ENCODE assay signal across 5 cellular contexts in the genomic region with DNA sequence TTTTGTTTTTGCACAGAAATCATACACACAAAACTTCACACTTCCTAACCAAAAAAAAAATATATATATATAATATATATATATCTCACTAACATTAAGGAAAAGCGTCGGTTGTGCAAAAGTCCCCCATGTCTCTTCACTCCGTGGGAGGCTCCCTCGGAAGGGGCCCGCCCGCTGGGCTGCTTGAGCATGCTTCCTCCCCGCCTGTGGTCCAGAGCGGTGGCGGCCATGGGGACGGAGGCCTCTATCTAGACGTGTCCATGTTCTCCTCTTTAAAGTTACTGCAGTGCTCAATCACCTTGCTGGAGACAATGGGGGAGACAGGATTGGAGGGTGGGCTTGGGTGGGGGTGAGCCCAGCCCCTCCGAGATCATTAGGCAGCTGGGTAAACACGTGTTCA.
"Had no signal": no experiment of that assay in that cellular context is flagged by ENCODE, and none has a peak within 500 bp of the region (broad histone marks: within the 10 kb centered on the region; RNA-seq: fewer than 3 reads in every experiment).

No MANE protein-coding gene starts in this region.

- H3K27ac ChIP-seq: HL-60 had no signal

- H3K27ac Mint-ChIP-seq: GM23338, H9 had no signal

- H3K9me3 Mint-ChIP-seq: GM23338, H9 had no signal

- DNase-seq: H9, HCEC 1CT, IMR-90 had no signal

- H3K4me3 Mint-ChIP-seq: GM23338, H9 had no signal
